In the genomic region with DNA sequence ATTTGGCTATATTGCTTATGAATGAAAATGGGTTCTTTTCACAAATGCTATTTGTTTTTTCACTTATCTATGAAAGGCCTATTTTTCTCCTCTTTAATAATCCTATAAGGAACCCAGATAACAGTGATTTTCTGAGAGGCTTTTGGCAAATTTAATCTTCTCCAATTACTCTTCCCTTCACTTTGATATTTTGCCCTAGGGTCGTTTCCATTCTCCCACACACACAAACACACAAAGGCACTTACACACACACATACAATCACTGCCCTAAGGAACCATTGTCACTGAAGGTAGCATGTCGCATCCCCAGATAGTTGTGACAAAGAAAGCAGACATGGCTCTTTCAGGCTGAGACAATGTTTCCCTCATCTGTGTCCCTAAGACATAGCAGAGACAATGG, we compare ENCODE assay signal across 28 cellular contexts.
DNase-seq lines count a peak whose midpoint lies in the region; ATAC-seq and TF ChIP-seq lines count a peak whose summit lies in the region.
"Had no signal": no experiment of that assay in that cellular context is flagged by ENCODE, and none has a peak within 500 bp of the region (broad histone marks: within the 10 kb centered on the region; RNA-seq: fewer than 3 reads in every experiment).

No MANE protein-coding gene starts in this region.

- H3K4me3 Mint-ChIP-seq in activated CD8-positive, alpha-beta T cell treated with anti-CD3 and anti-CD28 coated beads for 36 hours = no peak overlapping the region
- H3K4me3 Mint-ChIP-seq: activated CD4-positive, alpha-beta memory T cell treated with anti-CD3 and anti-CD28 coated beads, Interleukin-2, amount 10 ng/mL, durations not matched to agents 7 days and 5 days; H9; stimulated activated memory B cell treated with anti-CD40 and anti-IgM and Interleukin-4, amounts not matched to agents 10 μg/mL and 1 μg/mL and 100 μg/mL, for 72 hours had no signal

- H3K9me3 Mint-ChIP-seq in activated CD8-positive, alpha-beta T cell treated with anti-CD3 and anti-CD28 coated beads for 36 hours = no peaks in the 10 kb centered on the region
- H3K9me3 Mint-ChIP-seq: activated CD4-positive, alpha-beta memory T cell treated with anti-CD3 and anti-CD28 coated beads, Interleukin-2, amount 10 ng/mL, durations not matched to agents 7 days and 5 days; H9; stimulated activated memory B cell treated with anti-CD40 and anti-IgM and Interleukin-4, amounts not matched to agents 10 μg/mL and 1 μg/mL and 100 μg/mL, for 72 hours had no signal

- peak overlapping the region; percentile 82 for H4K91ac ChIP-seq in mesenchymal stem cell (ENCODE audit: low read length)

- intact Hi-C loops in heart right ventricle (cut with DNase I) = no loop called here
- intact Hi-C loops in Right ventricle myocardium inferior (cut with DNase I) = no loop called here
- intact Hi-C loops in uterus (cut with DNase I; ENCODE audit: low total_unique reads) = no loop called here
- intact Hi-C loops in activated CD8-positive, alpha-beta T cell treated with anti-CD3 and anti-CD28 coated beads for 36 hours (cut with micrococcal nuclease) = no loop called here

- 89 to 90% methylated on average over 2 of the region's 2 CpGs for WGBS in heart right ventricle, 2 donors
- WGBS in SK-N-SH (ENCODE audit: low lambda C conversion rate) = 56% methylated on average over 2 of the region's 2 CpGs
- 100% methylated on average over 2 of the region's 2 CpGs for WGBS in mesenchymal stem cell

- DNase-seq in heart right ventricle (no peak), Right ventricle myocardium inferior (ENCODE audit: missing footprints) (no peak), SK-N-SH (peak; percentile 36), mesenchymal stem cell (no peak), uterus (no peak)
- DNase-seq in activated CD8-positive, alpha-beta T cell treated with anti-CD3 and anti-CD28 coated beads for 36 hours = no peak
- no peak for DNase-seq in stimulated activated CD4-positive, alpha-beta T cell treated with anti-CD3 and anti-CD28 coated beads, Interleukin-4, amount 100 ng/mL, for 4 hours
- DNase-seq: activated CD4-positive, alpha-beta memory T cell treated with anti-CD3 and anti-CD28 coated beads, Interleukin-2, amount 10 ng/mL, durations not matched to agents 7 days and 5 days; activated gamma-delta T cell; activated T-cell treated with anti-CD3 and anti-CD28 coated beads for 4 hours; adrenal gland; brain microvascular endothelial cell; Caco-2; DMS79; GDM1; H9; islet precursor cell; mucosa of descending colon; NCI-H1092; NCI-H1694 treated with DMSO at 0.1 percent for 48 hours; Peyer's patch; SJCRH30; stimulated activated CD4-positive, alpha-beta T cell treated with anti-CD3 and anti-CD28 coated beads, Interleukin-4, amount 100 ng/mL, for 24 hours; testis had no signal

- no peak for TF ChIP-seq POLR2A in uterus (IDR thresholded peaks at IDR 0.05)

- peaks cover 33% of the 10 kb centered on the region for H3K36me3 Mint-ChIP-seq in activated CD8-positive, alpha-beta T cell treated with anti-CD3 and anti-CD28 coated beads for 36 hours (ENCODE audit: low read depth)

- peak overlapping the region in 1 of 2 experiments; percentile 88 for H2BK12ac ChIP-seq in mesenchymal stem cell (ENCODE audit: low read length in 2 of 2)

- no peaks in the 10 kb centered on the region for H3K27me3 ChIP-seq in heart right ventricle
- H3K27me3 ChIP-seq in SK-N-SH (ENCODE audit: insufficient read depth) = no peaks in the 10 kb centered on the region
- H3K27me3 ChIP-seq in mesenchymal stem cell (ENCODE audit: control insufficient read depth in 1 of 2, insufficient read depth in 1 of 2, low read length in 2 of 2) = no peaks in the 10 kb centered on the region
- H3K27me3 ChIP-seq in uterus = no peaks in the 10 kb centered on the region
- H3K27me3 ChIP-seq: adrenal gland, BLaER1, brain microvascular endothelial cell, neutrophil, SJCRH30, testis had no signal

- H3K27me3 Mint-ChIP-seq in activated CD8-positive, alpha-beta T cell treated with anti-CD3 and anti-CD28 coated beads for 36 hours = no peaks in the 10 kb centered on the region
- H3K27me3 Mint-ChIP-seq: activated CD4-positive, alpha-beta memory T cell treated with anti-CD3 and anti-CD28 coated beads, Interleukin-2, amount 10 ng/mL, durations not matched to agents 7 days and 5 days; stimulated activated memory B cell treated with anti-CD40 and anti-IgM and Interleukin-4, amounts not matched to agents 10 μg/mL and 1 μg/mL and 100 μg/mL, for 72 hours had no signal

- CTCF ChIA-PET in SK-N-SH (lab: Yijun Ruan, JAX) = interaction anchor here (1.5 to 4.2 kb wide), 2 partner anchors 17 to 21 kb away, joined by 5 to 18 read pairs; no protein-coding TSS in a partner anchor
- CTCF ChIA-PET in activated CD8-positive, alpha-beta T cell treated with anti-CD3 and anti-CD28 coated beads for 36 hours (lab: Charles Lee) = interaction anchor here (3.3 kb wide), 1 partner anchor 17 kb away, joined by 21 read pairs; no protein-coding TSS in a partner anchor

- H3K9me2 ChIP-seq in SK-N-SH = no peaks in the 10 kb centered on the region

- H3K4me3 ChIP-seq in heart right ventricle (no peak overlapping the region), SK-N-SH (ENCODE audit: low read depth in 2 of 2, low read length in 1 of 2) (no peak overlapping the region), mesenchymal stem cell (ENCODE audit: insufficient read depth in 1 of 2, low read depth in 1 of 2, low read length in 2 of 2) (no peak overlapping the region), uterus (no peak overlapping the region)
- H3K4me3 ChIP-seq: adrenal gland, BLaER1, mucosa of descending colon, Peyer's patch, SJCRH30, testis had no signal

- peak overlapping the region in 1 of 2 experiments; percentile 46 for H3K4ac ChIP-seq in mesenchymal stem cell (ENCODE audit: low read depth in 1 of 2, low read length in 2 of 2)

- no peak for TF ChIP-seq CTCF in heart right ventricle (IDR thresholded peaks at IDR 0.05)
- TF ChIP-seq CTCF in SK-N-SH (IDR thresholded peaks at IDR 0.05) = no peak
- no peak for TF ChIP-seq CTCF in uterus (IDR thresholded peaks at IDR 0.05)
- TF ChIP-seq CTCF in activated CD8-positive, alpha-beta T cell treated with anti-CD3 and anti-CD28 coated beads for 36 hours (IDR thresholded peaks at IDR 0.05) = no peak

- H3K4me1 ChIP-seq in heart right ventricle (peaks cover 0 to 4% (median 0%) of the 10 kb centered on the region in 9 donors), SK-N-SH (ENCODE audit: control insufficient read depth in 1 of 2, insufficient read depth in 2 of 2, low read depth in 1 of 2, low read length in 1 of 2) (peaks cover 15 to 59% of the 10 kb centered on the region in 2 experiments; a peak in 3 of 4 replicates), mesenchymal stem cell (ENCODE audit: control insufficient read depth, insufficient read depth, low read depth, low read length) (no peaks in the 10 kb centered on the region), uterus (no peaks in the 10 kb centered on the region)
- H3K4me1 ChIP-seq: BLaER1, Caco-2, Peyer's patch, SJCRH30 had no signal

- H3F3A ChIP-seq in SK-N-SH (replicated peaks; ENCODE audit: insufficient read depth) = no peaks in the 10 kb centered on the region

- no peak overlapping the region for H3K23ac ChIP-seq in mesenchymal stem cell (ENCODE audit: low read length in 2 of 2)

- no peaks in the 10 kb centered on the region for H4K20me1 ChIP-seq in SK-N-SH (ENCODE audit: insufficient read depth)
- H4K20me1 ChIP-seq: BLaER1 had no signal

- H4K8ac ChIP-seq in mesenchymal stem cell (ENCODE audit: low read length) = no peak overlapping the region

- H3K18ac ChIP-seq in mesenchymal stem cell (ENCODE audit: low read depth in 1 of 2, low read length in 2 of 2) = peak overlapping the region in 1 of 2 experiments; percentile 73

- H3K4me1 Mint-ChIP-seq in activated CD8-positive, alpha-beta T cell treated with anti-CD3 and anti-CD28 coated beads for 36 hours (ENCODE audit: low read depth) = peaks cover 7% of the 10 kb centered on the region
- H3K4me1 Mint-ChIP-seq: activated CD4-positive, alpha-beta memory T cell treated with anti-CD3 and anti-CD28 coated beads, Interleukin-2, amount 10 ng/mL, durations not matched to agents 7 days and 5 days; H9 had no signal

- no peak overlapping the region for H3K9ac ChIP-seq in SK-N-SH
- no peak overlapping the region for H3K9ac ChIP-seq in mesenchymal stem cell (ENCODE audit: low read length)
- H3K9ac ChIP-seq: BLaER1 had no signal

- no peaks in the 10 kb centered on the region for H3K79me2 ChIP-seq in SK-N-SH (ENCODE audit: insufficient read depth)

- peak in 1 of 2 experiments; percentile 92; a peak in 2 of 4 replicates for TF ChIP-seq EP300 in SK-N-SH (IDR thresholded peaks at IDR 0.05; ENCODE audit: borderline replicate concordance in 1 of 2, low read depth in 1 of 2, low read length in 1 of 2)

- no peak overlapping the region for H2BK15ac ChIP-seq in mesenchymal stem cell (ENCODE audit: low read depth, poor library complexity, severe bottlenecking)

- H3K36me3 ChIP-seq in heart right ventricle (peaks cover 0 to 75% (median 0%) of the 10 kb centered on the region in 9 donors), SK-N-SH (replicated peaks in 1 of 2; ENCODE audit: control insufficient read depth in 1 of 2, insufficient read depth in 2 of 2, low read length in 1 of 2) (no peaks in the 10 kb centered on the region), mesenchymal stem cell (ENCODE audit: control insufficient read depth in 1 of 2, insufficient read depth in 2 of 2, low read depth in 1 of 2, low read length in 2 of 2) (no peaks in the 10 kb centered on the region), uterus (no peaks in the 10 kb centered on the region)
- H3K36me3 ChIP-seq: BLaER1, brain microvascular endothelial cell, Peyer's patch, SJCRH30 had no signal

- ATAC-seq in heart right ventricle (no peak), Right ventricle myocardium inferior (no peak)
- no peak for ATAC-seq in activated CD8-positive, alpha-beta T cell treated with anti-CD3 and anti-CD28 coated beads for 36 hours
- ATAC-seq: activated CD4-positive, CD25-positive, alpha-beta regulatory T cell treated with anti-CD3 and anti-CD28 coated beads, Interleukin-2, amount 50 U/mL, for 24 hours; mucosa of descending colon; stimulated activated memory B cell treated with anti-CD40 and anti-IgM and Interleukin-4, amounts not matched to agents 10 μg/mL and 1 μg/mL and 100 μg/mL, for 72 hours had no signal

- H3K27ac Mint-ChIP-seq in activated CD8-positive, alpha-beta T cell treated with anti-CD3 and anti-CD28 coated beads for 36 hours = no peak overlapping the region
- H3K27ac Mint-ChIP-seq: activated CD4-positive, alpha-beta memory T cell treated with anti-CD3 and anti-CD28 coated beads, Interleukin-2, amount 10 ng/mL, durations not matched to agents 7 days and 5 days had no signal

- no peaks in the 10 kb centered on the region for H3K79me1 ChIP-seq in mesenchymal stem cell (replicated peaks; ENCODE audit: low read length, poor library complexity, severe bottlenecking)

- H3K9me3 ChIP-seq in heart right ventricle (no peaks in the 10 kb centered on the region), SK-N-SH (no peaks in the 10 kb centered on the region), mesenchymal stem cell (ENCODE audit: control insufficient read depth, low read length) (no peaks in the 10 kb centered on the region), uterus (no peaks in the 10 kb centered on the region)
- H3K9me3 ChIP-seq: adrenal gland, BLaER1, Caco-2, mucosa of descending colon, neutrophil, Peyer's patch, SJCRH30, testis had no signal

- peak; percentile 34 for TF ChIP-seq RAD21 in SK-N-SH (IDR thresholded peaks at IDR 0.05; ENCODE audit: low read length)

- H3K27ac ChIP-seq in heart right ventricle (peak overlapping the region in 7 of 10 donors; percentile 29 to 64 (median 46)), SK-N-SH (ENCODE audit: low read depth in 2 of 2, low read length in 1 of 2) (peak overlapping the region in 1 of 2 experiments; percentile 93; a peak in 2 of 4 replicates), mesenchymal stem cell (ENCODE audit: low read length, poor library complexity, severe bottlenecking) (no peak overlapping the region), uterus (peak overlapping the region; percentile 62 to 64)
- H3K27ac ChIP-seq: BLaER1, brain microvascular endothelial cell, neutrophil, SJCRH30 had no signal

- no peak overlapping the region for H2AK5ac ChIP-seq in mesenchymal stem cell (ENCODE audit: low read length, severe bottlenecking)

- H3K4me2 ChIP-seq in SK-N-SH (no peak overlapping the region), mesenchymal stem cell (ENCODE audit: low read length, poor library complexity, severe bottlenecking) (no peak overlapping the region)
- H3K4me2 ChIP-seq: BLaER1 had no signal

- H2BK5ac ChIP-seq in mesenchymal stem cell (ENCODE audit: low read depth, low read length, poor library complexity, severe bottlenecking) = no peak overlapping the region

- POLR2A ChIA-PET in SK-N-SH (lab: Yijun Ruan, JAX) = no interaction called here
- POLR2A ChIA-PET in activated CD8-positive, alpha-beta T cell treated with anti-CD3 and anti-CD28 coated beads for 36 hours (lab: Charles Lee) = no interaction called here

- H3K14ac ChIP-seq in mesenchymal stem cell (ENCODE audit: low read length in 2 of 2) = no peak overlapping the region

- H2BK120ac ChIP-seq in mesenchymal stem cell (ENCODE audit: low read depth, low read length) = no peak overlapping the region

- H2AFZ ChIP-seq in SK-N-SH (ENCODE audit: low read depth) = no peak overlapping the region
- H2AFZ ChIP-seq in mesenchymal stem cell (ENCODE audit: low read depth, low read length) = no peak overlapping the region
